34 cellular contexts compared by ENCODE assay signal in genomic region chr3:53719796-53720195, GRCh38.
"Had no signal": no experiment of that assay in that cellular context is flagged by ENCODE, and none has a peak within 500 bp of the region (broad histone marks: within the 10 kb centered on the region; RNA-seq: fewer than 3 reads in every experiment).

No MANE protein-coding gene starts in this region.

- DNase-seq: activated CD4-positive, alpha-beta T cell treated with anti-CD3 and anti-CD28 coated beads, Interleukin-2, amount 10 ng/mL, durations not matched to agents 24 days and 14 days; activated CD4-positive, alpha-beta T cell treated with anti-CD3 and anti-CD28 coated beads, Interleukin-2, amount 50 U/mL, for 48 hours; activated CD8-positive, alpha-beta memory T cell treated with anti-CD3 and anti-CD28 coated beads, Interleukin-2, amount 50 U/mL, for 4 hours; activated effector memory CD4-positive, alpha-beta T cell treated with Interleukin-2 at 50 U/mL for 16 hours; activated naive CD4-positive, alpha-beta T cell treated with anti-CD3 and anti-CD28 coated beads, Interleukin-2, amount 10 ng/mL, durations not matched to agents 7 days and 5 days; activated naive CD8-positive, alpha-beta T cell treated with anti-CD3 and anti-CD28 coated beads, Interleukin-2, amount 50 U/mL, for 24 hours; activated T-cell treated with anti-CD3 and anti-CD28 coated beads for 4 hours; activated T-cell treated with anti-CD3 and anti-CD28 coated beads, Interleukin-2, amount 50 U/mL, for 48 hours; anterior cingulate cortex; brain microvascular endothelial cell; central memory CD4-positive, alpha-beta T cell; Kasumi-1; MM.1S; MV-4-11; NCI-H1092; NCI-H1417; NCI-H146; NCI-H187; NCI-H2029 treated with DMSO at 0.1 percent for 48 hours; NCI-H2107; NCI-H2171; NCI-H510A; NCI-H526 treated with DMSO at 0.1 percent for 48 hours; NCI-H774; PC-3; Peyer's patch; RPMI8226; SHP77 treated with DMSO at 0.1 percent for 48 hours; SK-N-SH; T-helper 9 cell had no signal

- H3K9me3 Mint-ChIP-seq: activated CD4-positive, alpha-beta T cell treated with anti-CD3 and anti-CD28 coated beads, Interleukin-2, amount 10 ng/mL, durations not matched to agents 24 days and 14 days; activated naive CD4-positive, alpha-beta T cell treated with anti-CD3 and anti-CD28 coated beads, Interleukin-2, amount 10 ng/mL, durations not matched to agents 7 days and 5 days; activated naive CD8-positive, alpha-beta T cell treated with anti-CD3 and anti-CD28 coated beads, Interleukin-2, amount 50 U/mL, for 24 hours; T-helper 1 cell treated with Interleukin-12 subunit alpha and Interleukin-12 subunit beta and Interleukin-4 antibody, amounts not matched to agents 30 μg/mL and 1 μg/mL, for 36 hours had no signal

- H3K9me3 ChIP-seq: Peyer's patch, SJSA1, SK-N-SH had no signal

- H3K4me1 ChIP-seq: Peyer's patch, SJSA1 had no signal

- H3K27ac ChIP-seq: brain microvascular endothelial cell, Peyer's patch, SJSA1 had no signal

- H3K36me3 Mint-ChIP-seq: activated naive CD4-positive, alpha-beta T cell treated with anti-CD3 and anti-CD28 coated beads, Interleukin-2, amount 10 ng/mL, durations not matched to agents 7 days and 5 days; activated naive CD8-positive, alpha-beta T cell had no signal

- H3K4me3 Mint-ChIP-seq: activated CD4-positive, alpha-beta T cell treated with anti-CD3 and anti-CD28 coated beads, Interleukin-2, amount 10 ng/mL, durations not matched to agents 24 days and 14 days; activated naive CD4-positive, alpha-beta T cell treated with anti-CD3 and anti-CD28 coated beads, Interleukin-2, amount 10 ng/mL, durations not matched to agents 7 days and 5 days; activated naive CD8-positive, alpha-beta T cell; activated naive CD8-positive, alpha-beta T cell treated with anti-CD3 and anti-CD28 coated beads, Interleukin-2, amount 50 U/mL, for 24 hours; T-helper 1 cell treated with Interleukin-12 subunit alpha and Interleukin-12 subunit beta and Interleukin-4 antibody, amounts not matched to agents 30 μg/mL and 1 μg/mL, for 36 hours had no signal

- H3K27ac Mint-ChIP-seq: activated CD4-positive, alpha-beta T cell treated with anti-CD3 and anti-CD28 coated beads, Interleukin-2, amount 10 ng/mL, durations not matched to agents 24 days and 14 days; activated naive CD4-positive, alpha-beta T cell treated with anti-CD3 and anti-CD28 coated beads, Interleukin-2, amount 10 ng/mL, durations not matched to agents 7 days and 5 days; activated naive CD8-positive, alpha-beta T cell; activated naive CD8-positive, alpha-beta T cell treated with anti-CD3 and anti-CD28 coated beads, Interleukin-2, amount 50 U/mL, for 24 hours; T-helper 1 cell treated with Interleukin-12 subunit alpha and Interleukin-12 subunit beta and Interleukin-4 antibody, amounts not matched to agents 30 μg/mL and 1 μg/mL, for 36 hours had no signal

- H3K4me1 Mint-ChIP-seq: activated CD4-positive, alpha-beta T cell treated with anti-CD3 and anti-CD28 coated beads, Interleukin-2, amount 10 ng/mL, durations not matched to agents 24 days and 14 days; activated naive CD4-positive, alpha-beta T cell treated with anti-CD3 and anti-CD28 coated beads, Interleukin-2, amount 10 ng/mL, durations not matched to agents 7 days and 5 days; activated naive CD8-positive, alpha-beta T cell treated with anti-CD3 and anti-CD28 coated beads, Interleukin-2, amount 50 U/mL, for 24 hours had no signal

- H3K9me2 ChIP-seq: SK-N-SH had no signal

- H3K4me2 ChIP-seq: SK-N-SH had no signal

- H3K27me3 ChIP-seq: brain microvascular endothelial cell, Peyer's patch, SJSA1 had no signal

- ATAC-seq: activated naive CD8-positive, alpha-beta T cell treated with anti-CD3 and anti-CD28 coated beads, Interleukin-2, amount 50 U/mL, for 24 hours; K562; PC-3 had no signal

- H3K36me3 ChIP-seq: brain microvascular endothelial cell, SJSA1 had no signal

- H3K4me3 ChIP-seq: K562, Peyer's patch, SJSA1 had no signal

- H3K9ac ChIP-seq: SK-N-SH had no signal
